1 cellular context compared by ENCODE assay signal in the genomic region with DNA sequence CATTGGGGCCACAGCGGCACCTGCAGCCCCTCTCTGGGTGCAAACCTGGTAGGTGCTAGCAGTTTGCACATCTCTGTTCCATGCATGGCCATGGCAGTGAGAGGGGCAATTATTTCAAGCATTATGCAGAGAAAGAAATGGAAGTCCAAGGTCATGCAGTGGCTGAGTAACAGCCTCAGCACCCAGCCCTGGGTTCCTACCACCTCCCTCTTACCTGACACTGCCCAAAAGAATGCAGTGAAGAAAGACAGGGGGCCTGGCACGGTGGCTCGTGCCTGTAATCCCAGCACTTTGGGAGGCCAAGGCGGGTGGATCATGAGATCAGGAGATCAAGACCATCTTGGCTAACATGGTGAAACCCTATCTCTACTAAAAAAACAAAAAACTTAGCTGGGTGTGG.
TF ChIP-seq lines count a peak whose summit lies in the region.

No MANE protein-coding gene starts in this region.

TF ChIP-seq in H1, 55 proteins besides CTCF, POLR2A, EP300 and RAD21:
- TF ChIP-seq SIRT6 (IDR thresholded peaks at IDR 0.05; ENCODE audit: low read length) (no peak), TAF1 (IDR thresholded peaks at IDR 0.05; ENCODE audit: low read depth, low read length) (no peak), CREB1 (IDR thresholded peaks at IDR 0.05) (no peak), SP1 (IDR thresholded peaks at IDR 0.05; ENCODE audit: low read depth, low read length) (no peak), GTF2F1 (IDR thresholded peaks at IDR 0.05; ENCODE audit: borderline replicate concordance, low read depth, low read length) (no peak), EZH2 (IDR thresholded peaks at IDR 0.05; ENCODE audit: low read depth, low read length, severe bottlenecking) (no peak), BRCA1 (IDR thresholded peaks at IDR 0.05; ENCODE audit: low read depth, low read length) (no peak), POU5F1 (IDR thresholded peaks at IDR 0.05; ENCODE audit: low read depth, low read length) (no peak), BACH1 (IDR thresholded peaks at IDR 0.05; ENCODE audit: low read length) (no peak), HDAC2 (IDR thresholded peaks at IDR 0.05; ENCODE audit: borderline replicate concordance in 1 of 2, low read depth in 2 of 2, low read length in 2 of 2) (no peak), SAP30 (IDR thresholded peaks at IDR 0.05; ENCODE audit: insufficient read depth, insufficient replicate concordance, low read length) (no peak), JUN (IDR thresholded peaks at IDR 0.05; ENCODE audit: low read depth, low read length) (no peak), JUND (IDR thresholded peaks at IDR 0.05; ENCODE audit: low read length) (no peak), RBBP5 (IDR thresholded peaks at IDR 0.05; ENCODE audit: borderline replicate concordance, low read depth, low read length) (no peak), RNF2 (IDR thresholded peaks at IDR 0.05; ENCODE audit: borderline replicate concordance, low read depth, low read length, missing control alignments, poor library complexity, severe bottlenecking) (no peak), TBP (IDR thresholded peaks at IDR 0.05; ENCODE audit: low read depth, low read length) (no peak)
- TF ChIP-seq, protein P1, sequence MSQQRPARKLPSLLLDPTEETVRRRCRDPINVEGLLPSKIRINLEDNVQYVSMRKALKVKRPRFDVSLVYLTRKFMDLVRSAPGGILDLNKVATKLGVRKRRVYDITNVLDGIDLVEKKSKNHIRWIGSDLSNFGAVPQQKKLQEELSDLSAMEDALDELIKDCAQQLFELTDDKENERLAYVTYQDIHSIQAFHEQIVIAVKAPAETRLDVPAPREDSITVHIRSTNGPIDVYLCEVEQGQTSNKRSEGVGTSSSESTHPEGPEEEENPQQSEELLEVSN (IDR thresholded peaks at IDR 0.05), result no peak
TF ChIP-seq in H1: peak in this region for 0.
